ENCODE assay signal across 18 cellular contexts in genomic region chr11:93844568-93844967, GRCh38. TPM values are rescaled to one million over a fixed set of nuclear protein-coding genes. Genes with fewer than 3 reads are reported as not detected.
DNase-seq lines count a peak whose midpoint lies in the region; ATAC-seq and TF ChIP-seq lines count a peak whose summit lies in the region.
"Had no signal": no experiment of that assay in that cellular context is flagged by ENCODE, and none has a peak within 500 bp of the region (broad histone marks: within the 10 kb centered on the region; RNA-seq: fewer than 3 reads in every experiment).

No MANE protein-coding gene starts in this region.

- no peaks in the 10 kb centered on the region for H3K36me3 ChIP-seq in H7 (replicated peaks; ENCODE audit: control insufficient read depth, insufficient read depth, low read length)
- H3K36me3 ChIP-seq: BE2C had no signal

- DNase-seq in Daoy (ENCODE audit: low read depth) = peak; percentile 18
- peak; percentile 58 for DNase-seq in H7
- peak; percentile 44 for DNase-seq in RPMI7951 (ENCODE audit: low read depth)
- DNase-seq in epithelial cell of esophagus (ENCODE audit: low read depth) = peak; percentile 66
- DNase-seq in DMS114 treated with DMSO at 0.1 percent for 48 hours (lab: John Stamatoyannopoulos, UW; ENCODE audit: unreplicated experiment) = no peak
- DNase-seq in NCI-H82 treated with DMSO at 0.1 percent for 48 hours (lab: John Stamatoyannopoulos, UW; ENCODE audit: unreplicated experiment) = no peak
- DNase-seq: BE2C; CD4-positive, CD25-positive, alpha-beta regulatory T cell; COR-L47; DMS153; Kasumi-1; NCI-H1105; NCI-H2081 treated with DMSO at 0.1 percent for 48 hours; NCI-H510A treated with DMSO at 0.1 percent for 48 hours; PC-9 had no signal

- ATAC-seq in HG03025 (IDR thresholded peaks at IDR 0.05; ENCODE audit: low FRiP score, unreplicated experiment) (no peak), HG02623 (IDR thresholded peaks at IDR 0.05; ENCODE audit: unreplicated experiment) (no peak)

- TF ChIP-seq CTCF in epithelial cell of esophagus (IDR thresholded peaks at IDR 0.05; ENCODE audit: insufficient read depth, low read depth, low read length, missing control alignments) = no peak

- H3K27me3 ChIP-seq in H7 (ENCODE audit: control insufficient read depth, insufficient read depth, low read length) = peaks cover 4% of the 10 kb centered on the region
- H3K27me3 ChIP-seq: BE2C had no signal

- H3K4me3 ChIP-seq in H7 (ENCODE audit: insufficient read depth, low read depth, low read length) (no peak overlapping the region), epithelial cell of esophagus (ENCODE audit: low read length) (no peak overlapping the region)
- H3K4me3 ChIP-seq: PC-9 had no signal

RNA-seq across cellular contexts. Expression of gene VSTM5, which starts 5.8 kb away (rescaled TPM):
- not detected in 2 replicates for total RNA-seq in Daoy (2014; rRNA removed; shearing (Covaris generic))
- total RNA-seq in H7 (2014; rRNA removed; shearing (Covaris generic)) = 0.18 and 0.24 TPM in 2 replicates
- not detected in 2 replicates for total RNA-seq in RPMI7951 (2014; rRNA removed; shearing (Covaris generic))
- total RNA-seq: CD4-positive, CD25-positive, alpha-beta regulatory T cell; HT1080 had no signal

Comparison
In these comparisons a context has a peak if more than half of its experiments do, and no peak if none do; other contexts are left out.
1. DNase-seq: peak in Daoy (single experiment), H7 (single experiment), RPMI7951 (single experiment) and epithelial cell of esophagus (single experiment); none in DMS114 treated with DMSO at 0.1 percent for 48 hours (single experiment) and NCI-H82 treated with DMSO at 0.1 percent for 48 hours (single experiment).